ENCODE assay signal across 26 cellular contexts in genomic region chr10:75864717-75865116, GRCh38.
"Had no signal": no experiment of that assay in that cellular context is flagged by ENCODE, and none has a peak within 500 bp of the region (broad histone marks: within the 10 kb centered on the region; RNA-seq: fewer than 3 reads in every experiment).

No MANE protein-coding gene starts in this region.

- H3K9me3 Mint-ChIP-seq: T-cell had no signal

- H3K9ac ChIP-seq: KMS-11 had no signal

- FAIRE-seq: HTR-8/SVneo, K562 had no signal

- H3K4me3 Mint-ChIP-seq: IgD-negative memory B cell, T-cell had no signal

- H3K9me3 ChIP-seq: SJCRH30 had no signal

- H3K36me3 ChIP-seq: SJCRH30 had no signal

- H3K4me1 Mint-ChIP-seq: IgD-negative memory B cell, T-cell had no signal

- H3K4me3 ChIP-seq: K562, SJCRH30 had no signal

- DNase-seq: Kasumi-1, NCI-H1092, NCI-H1105 treated with DMSO at 0.1 percent for 48 hours, NCI-H1417 treated with DMSO at 0.1 percent for 48 hours, NCI-H146, NCI-H1694 treated with DMSO at 0.1 percent for 48 hours, NCI-H1930, NCI-H2081, NCI-H2107, NCI-H2227 treated with DMSO at 0.1 percent for 48 hours, NCI-H446, NCI-H510A, NCI-H524 treated with DMSO at 0.1 percent for 48 hours, NCI-H69, NCI-H774, SHP77 treated with DMSO at 0.1 percent for 48 hours, SJCRH30, SW 1271, T-cell had no signal

- H3K36me3 Mint-ChIP-seq: IgD-negative memory B cell, T-cell had no signal

- ATAC-seq: K562, Panc1, Right ventricle myocardium inferior, T-cell had no signal

- H3K4me2 ChIP-seq: KMS-11 had no signal

- H3K4me1 ChIP-seq: SJCRH30 had no signal

- H3K27ac ChIP-seq: HL-60, KMS-11, SJCRH30 had no signal

- H3K27me3 Mint-ChIP-seq: IgD-negative memory B cell, T-cell had no signal

- H3K27ac Mint-ChIP-seq: IgD-negative memory B cell, T-cell had no signal

- H3K27me3 ChIP-seq: SJCRH30 had no signal
